25 cellular contexts compared by ENCODE assay signal in the genomic region with DNA sequence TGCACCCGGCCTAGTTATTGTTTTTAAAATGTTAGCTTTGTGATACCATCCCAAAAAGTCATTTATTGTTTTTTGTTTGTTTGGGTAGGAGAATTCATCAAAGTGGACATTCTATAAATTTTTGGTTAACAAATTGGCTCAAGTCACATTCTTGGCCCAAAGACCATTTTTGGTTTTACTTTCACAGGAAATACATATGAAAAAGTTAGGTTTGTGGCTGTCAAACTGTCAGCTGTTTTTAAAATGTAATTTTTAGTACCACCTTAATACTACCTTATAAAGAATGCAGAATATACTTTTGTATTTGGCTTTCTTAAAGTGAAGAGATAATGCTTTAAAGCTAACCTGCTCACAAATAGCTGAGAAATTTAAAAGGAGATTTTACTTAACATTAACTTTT.
"Had no signal": no experiment of that assay in that cellular context is flagged by ENCODE, and none has a peak within 500 bp of the region (broad histone marks: within the 10 kb centered on the region; RNA-seq: fewer than 3 reads in every experiment).

No MANE protein-coding gene starts in this region.

- H3K4me3 Mint-ChIP-seq: activated CD4-positive, alpha-beta memory T cell treated with anti-CD3 and anti-CD28 coated beads, Interleukin-2, amount 10 ng/mL, durations not matched to agents 7 days and 5 days; activated naive CD4-positive, alpha-beta T cell treated with anti-CD3 and anti-CD28 coated beads, Interleukin-2, amount 10 ng/mL, durations not matched to agents 7 days and 5 days; activated naive CD8-positive, alpha-beta T cell treated with anti-CD3 and anti-CD28 coated beads, Interleukin-2, amount 50 U/mL, for 24 hours; activated T-cell treated with anti-CD3 and anti-CD28 coated beads, Interleukin-2, amount 50 U/mL, for 24 hours; nephron; T-helper 2 cell treated with Interferon-gamma antibody and Interleukin-4, amounts not matched to agents 5 μg/mL and 100 μg/mL, for 36 hours; WTC11 had no signal

- H3K4me1 Mint-ChIP-seq: nephron, WTC11 had no signal

- H3K4me2 ChIP-seq: smooth muscle cell had no signal

- H3K36me3 ChIP-seq: brain microvascular endothelial cell had no signal

- H3K9me3 ChIP-seq: stomach had no signal

- ATAC-seq: activated naive CD8-positive, alpha-beta T cell treated with anti-CD3 and anti-CD28 coated beads, Interleukin-2, amount 50 U/mL, for 24 hours; left lobe of liver; sciatic nerve; WTC11 had no signal

- H3K27me3 ChIP-seq: brain microvascular endothelial cell, stomach had no signal

- H3K9me3 Mint-ChIP-seq: activated CD4-positive, alpha-beta memory T cell treated with anti-CD3 and anti-CD28 coated beads, Interleukin-2, amount 10 ng/mL, durations not matched to agents 7 days and 5 days; activated naive CD4-positive, alpha-beta T cell treated with anti-CD3 and anti-CD28 coated beads, Interleukin-2, amount 10 ng/mL, durations not matched to agents 7 days and 5 days; activated naive CD8-positive, alpha-beta T cell treated with anti-CD3 and anti-CD28 coated beads, Interleukin-2, amount 50 U/mL, for 24 hours; activated T-cell treated with anti-CD3 and anti-CD28 coated beads, Interleukin-2, amount 50 U/mL, for 24 hours; activated T-helper 2 cell treated with anti-CD3 and anti-CD28 coated beads, Interferon-gamma antibody, Interleukin-2, Interleukin-4, amounts not matched to agents 10 μg/mL and 5 μg/mL and 100 μg/mL, durations not matched to agents 14 hours and 24 hours and 36 hours; nephron; T-helper 2 cell treated with Interferon-gamma antibody and Interleukin-4, amounts not matched to agents 5 μg/mL and 100 μg/mL, for 36 hours; WTC11 had no signal

- H3K27ac ChIP-seq: brain microvascular endothelial cell, coronary artery, stomach had no signal

- H3K36me3 Mint-ChIP-seq: WTC11 had no signal

- H3K27me3 Mint-ChIP-seq: activated CD4-positive, alpha-beta memory T cell treated with anti-CD3 and anti-CD28 coated beads, Interleukin-2, amount 10 ng/mL, durations not matched to agents 7 days and 5 days; activated naive CD4-positive, alpha-beta T cell treated with anti-CD3 and anti-CD28 coated beads, Interleukin-2, amount 10 ng/mL, durations not matched to agents 7 days and 5 days; activated naive CD8-positive, alpha-beta T cell treated with anti-CD3 and anti-CD28 coated beads, Interleukin-2, amount 50 U/mL, for 24 hours; activated T-cell treated with anti-CD3 and anti-CD28 coated beads, Interleukin-2, amount 50 U/mL, for 24 hours had no signal

- DNase-seq: activated CD4-positive, alpha-beta memory T cell treated with anti-CD3 and anti-CD28 coated beads, Interleukin-2, amount 10 ng/mL, durations not matched to agents 7 days and 5 days; activated CD4-positive, alpha-beta T cell treated with anti-CD3 and anti-CD28 coated beads for 4 hours; activated naive CD4-positive, alpha-beta T cell treated with anti-CD3 and anti-CD28 coated beads, Interleukin-2, amount 10 ng/mL, durations not matched to agents 7 days and 5 days; activated naive CD8-positive, alpha-beta T cell treated with anti-CD3 and anti-CD28 coated beads, Interleukin-2, amount 50 U/mL, for 24 hours; activated T-cell treated with anti-CD3 and anti-CD28 coated beads, Interleukin-2, amount 50 U/mL, for 24 hours; anterior cingulate cortex; brain microvascular endothelial cell; central memory CD4-positive, alpha-beta T cell; erythroblast; foreskin melanocyte; glutamatergic neuron; hippocampal formation; kidney; stimulated activated CD4-positive, alpha-beta T cell treated with anti-CD3 and anti-CD28 coated beads, Interleukin-4, amount 100 ng/mL, for 1 hour; stomach; trophoblast cell had no signal

- H3K4me3 ChIP-seq: coronary artery, lung, smooth muscle cell, stomach had no signal

- H3K27ac Mint-ChIP-seq: activated CD4-positive, alpha-beta memory T cell treated with anti-CD3 and anti-CD28 coated beads, Interleukin-2, amount 10 ng/mL, durations not matched to agents 7 days and 5 days; activated naive CD4-positive, alpha-beta T cell treated with anti-CD3 and anti-CD28 coated beads, Interleukin-2, amount 10 ng/mL, durations not matched to agents 7 days and 5 days; activated naive CD8-positive, alpha-beta T cell treated with anti-CD3 and anti-CD28 coated beads, Interleukin-2, amount 50 U/mL, for 24 hours; activated T-cell treated with anti-CD3 and anti-CD28 coated beads, Interleukin-2, amount 50 U/mL, for 24 hours; activated T-helper 2 cell treated with anti-CD3 and anti-CD28 coated beads, Interferon-gamma antibody, Interleukin-2, Interleukin-4, amounts not matched to agents 10 μg/mL and 5 μg/mL and 100 μg/mL, durations not matched to agents 14 hours and 24 hours and 36 hours; nephron; T-helper 2 cell treated with Interferon-gamma antibody and Interleukin-4, amounts not matched to agents 5 μg/mL and 100 μg/mL, for 36 hours; WTC11 had no signal

- H3K4me1 ChIP-seq: stomach had no signal
